ENCODE assay signal across 13 cellular contexts in genomic region chr3:58063022-58063421, GRCh38. TPM values are rescaled to one million over a fixed set of nuclear protein-coding genes. Genes with fewer than 3 reads are reported as not detected.
A peak's percentile ranks its signal among the peaks of the same experiment; 100 is the strongest.
DNase-seq lines count a peak whose midpoint lies in the region; ATAC-seq and TF ChIP-seq lines count a peak whose summit lies in the region.
"Had no signal": no experiment of that assay in that cellular context is flagged by ENCODE, and none has a peak within 500 bp of the region (broad histone marks: within the 10 kb centered on the region; RNA-seq: fewer than 3 reads in every experiment).

No MANE protein-coding gene starts in this region.

- POLR2A ChIA-PET in HEK293 (lab: Yijun Ruan, JAX), result no interaction called here

- peaks cover 12% of the 10 kb centered on the region; the same call in 1 of the 2 replicates for H3K4me1 ChIP-seq in HEK293 (ENCODE audit: control insufficient read depth, insufficient read depth, low read length)
- H3K4me1 ChIP-seq in thyroid gland, result peaks cover 29 to 55% of the 10 kb centered on the region in 2 donors
- peaks cover 46% of the 10 kb centered on the region for H3K4me1 ChIP-seq in testis
- peaks cover 32% of the 10 kb centered on the region for H3K4me1 ChIP-seq in neural progenitor cell

- H3K27ac ChIP-seq in HEK293 (ENCODE audit: extremely low read depth, low read depth, low read length), result no peak overlapping the region; the same call in 1 of the 2 replicates
- peak overlapping the region; percentile 4 for H3K27ac ChIP-seq in brain microvascular endothelial cell
- peak overlapping the region in 2 of 3 donors; percentile 1 to 40 for H3K27ac ChIP-seq in thyroid gland
- H3K27ac ChIP-seq in testis, result peak overlapping the region in 1 of 2 donors; percentile 44
- H3K27ac ChIP-seq in neural progenitor cell, result no peak overlapping the region

- H3K27me3 ChIP-seq in brain microvascular endothelial cell (replicated peaks) (no peaks in the 10 kb centered on the region), thyroid gland (no peaks in the 10 kb centered on the region), testis (no peaks in the 10 kb centered on the region), neural progenitor cell (no peaks in the 10 kb centered on the region)

- H3K4me3 ChIP-seq in HEK293 (ENCODE audit: low read depth, low read length) (no peak overlapping the region), brain microvascular endothelial cell (ENCODE audit: low read depth, low read length) (no peak overlapping the region), thyroid gland (replicated peaks in 1 of 3) (no peak overlapping the region), testis (no peak overlapping the region), neural progenitor cell (no peak overlapping the region)
- H3K4me3 ChIP-seq: GM12878 had no signal

- peaks cover 2% of the 10 kb centered on the region for H3K27me3 Mint-ChIP-seq in neural progenitor cell (ENCODE audit: insufficient read depth, low read depth)
- H3K27me3 Mint-ChIP-seq: CD4-positive, CD25-positive, alpha-beta regulatory T cell; natural killer cell treated with Interleukin-12 subunit alpha and Interleukin-12 subunit beta and Interleukin-15 and Interleukin-18, amount 100 ng/mL, for 72 hours had no signal

- H3K4me3 Mint-ChIP-seq in neural progenitor cell, result no peak overlapping the region
- H3K4me3 Mint-ChIP-seq: CD4-positive, CD25-positive, alpha-beta regulatory T cell; natural killer cell treated with Interleukin-12 subunit alpha and Interleukin-12 subunit beta and Interleukin-15 and Interleukin-18, amount 100 ng/mL, for 72 hours had no signal

- no peak overlapping the region for H3K27ac Mint-ChIP-seq in neural progenitor cell
- H3K27ac Mint-ChIP-seq: natural killer cell treated with Interleukin-12 subunit alpha and Interleukin-12 subunit beta and Interleukin-15 and Interleukin-18, amount 100 ng/mL, for 72 hours had no signal

- no peak for DNase-seq in brain microvascular endothelial cell
- DNase-seq in mesenteric fat pad (ENCODE audit: low spot score), result peak; percentile 53
- DNase-seq in thyroid gland, result no peak
- DNase-seq in NCI-H510A (lab: John Stamatoyannopoulos, UW), result no peak
- no peak for DNase-seq in testis
- no peak for DNase-seq in neural progenitor cell (ENCODE audit: low spot score)
- DNase-seq: CD4-positive, CD25-positive, alpha-beta regulatory T cell; SHP77 treated with DMSO at 0.1 percent for 48 hours; stimulated activated naive CD4-positive, alpha-beta T cell had no signal

- intact Hi-C loops in thyroid gland (cut with DNase I) (no loop called here), testis (cut with DNase I; ENCODE audit: low total_unique reads) (no loop called here)

- no peaks in the 10 kb centered on the region for H3K9me3 ChIP-seq in HEK293 (ENCODE audit: control insufficient read depth, insufficient read depth, low read depth, low read length)
- no peaks in the 10 kb centered on the region for H3K9me3 ChIP-seq in thyroid gland
- H3K9me3 ChIP-seq in testis, result no peaks in the 10 kb centered on the region
- H3K9me3 ChIP-seq in neural progenitor cell (ENCODE audit: low read depth), result no peaks in the 10 kb centered on the region

- TF ChIP-seq POLR2A in thyroid gland (IDR thresholded peaks at IDR 0.05) (no peak), testis (IDR thresholded peaks at IDR 0.05) (no peak)

- H3F3A ChIP-seq in neural progenitor cell (ENCODE audit: low read depth), result peaks cover 3% of the 10 kb centered on the region

- H3K36me3 ChIP-seq in HEK293 (ENCODE audit: control insufficient read depth in 2 of 2, insufficient read depth in 1 of 2, low read length in 2 of 2) (no peaks in the 10 kb centered on the region), brain microvascular endothelial cell (replicated peaks) (no peaks in the 10 kb centered on the region), thyroid gland (no peaks in the 10 kb centered on the region), testis (ENCODE audit: low read depth, missing control alignments) (no peaks in the 10 kb centered on the region), neural progenitor cell (no peaks in the 10 kb centered on the region)

- no peak for ATAC-seq in HG03280 (IDR thresholded peaks at IDR 0.05; ENCODE audit: unreplicated experiment)
- ATAC-seq: GM12878; natural killer cell treated with Interleukin-12 subunit alpha and Interleukin-12 subunit beta and Interleukin-15 and Interleukin-18, amount 100 ng/mL, for 72 hours had no signal

- peaks cover 38% of the 10 kb centered on the region for H4K20me1 ChIP-seq in neural progenitor cell (ENCODE audit: low read depth)

- H3K4me1 Mint-ChIP-seq in neural progenitor cell, result peaks cover 41% of the 10 kb centered on the region

- in situ Hi-C loops in brain microvascular endothelial cell (cut with HindIII; ENCODE audit: low pct_ligation_motif_present, low sequenced_read_pairs), result no loop called here

- H3K4me2 ChIP-seq in neural progenitor cell, result no peak overlapping the region

- H3K9me3 Mint-ChIP-seq in neural progenitor cell, result no peaks in the 10 kb centered on the region
- H3K9me3 Mint-ChIP-seq: CD4-positive, CD25-positive, alpha-beta regulatory T cell; natural killer cell treated with Interleukin-12 subunit alpha and Interleukin-12 subunit beta and Interleukin-15 and Interleukin-18, amount 100 ng/mL, for 72 hours had no signal

- peaks cover 28% of the 10 kb centered on the region for H3K79me2 ChIP-seq in neural progenitor cell (ENCODE audit: low read depth)

- no peaks in the 10 kb centered on the region for H3K36me3 Mint-ChIP-seq in neural progenitor cell
- H3K36me3 Mint-ChIP-seq: natural killer cell treated with Interleukin-12 subunit alpha and Interleukin-12 subunit beta and Interleukin-15 and Interleukin-18, amount 100 ng/mL, for 72 hours had no signal

- no peak for TF ChIP-seq CTCF in HEK293 (tag by site-specific recombination; IDR thresholded peaks at IDR 0.05)
- TF ChIP-seq CTCF in brain microvascular endothelial cell (IDR thresholded peaks at IDR 0.05; ENCODE audit: low read depth, low read length, missing control alignments), result no peak
- no peak for TF ChIP-seq CTCF in thyroid gland (IDR thresholded peaks at IDR 0.05)
- no peak for TF ChIP-seq CTCF in testis (IDR thresholded peaks at IDR 0.05)
- TF ChIP-seq CTCF in neural progenitor cell (IDR thresholded peaks at IDR 0.05), result no peak

- CTCF ChIA-PET in HEK293 (lab: Yijun Ruan, JAX), result interaction anchor here (0.7 to 1.0 kb wide), 2 partner anchors 10 to 115 kb away, joined by 3 to 4 read pairs; no protein-coding TSS in a partner anchor

- WGBS in thyroid gland, 2 donors, result 85 to 89% methylated on average over 8 to 10 of the region's 10 CpGs
- WGBS in testis, 2 donors, result 78% methylated on average over 10 of the region's 10 CpGs

- H2AFZ ChIP-seq in neural progenitor cell (replicated peaks), result no peak overlapping the region

- no peak overlapping the region for H3K9ac ChIP-seq in neural progenitor cell

TF ChIP-seq in HEK293, 187 proteins besides CTCF, POLR2A, EP300 and RAD21:
- TF ChIP-seq TCF7L2 (IDR thresholded peaks at IDR 0.05; ENCODE audit: borderline replicate concordance, low read depth, low read length) (no peak), ZNF10 (tag by site-specific recombination; IDR thresholded peaks at IDR 0.05) (peak; percentile 76), ZBTB20 (tag by site-specific recombination; IDR thresholded peaks at IDR 0.05) (peak; percentile 56; the same call in 1 of the 2 replicates)

RNA-seq across cellular contexts. Expression of gene FLNB, which starts 54.8 kb away (rescaled TPM):
- total RNA-seq in mesenteric fat pad, result 96.3 TPM
- 100 to 1,000 TPM; 164 to 258 (median 242) TPM for total RNA-seq in thyroid gland
- 100 to 1,000 TPM; 166 to 199 TPM for total RNA-seq in testis
- polyA plus RNA-seq in testis (ENCODE audit: insufficient read depth, low read depth, low replicate concordance), result 105 TPM
- total RNA-seq in neural progenitor cell (ENCODE audit: low replicate concordance), result 32.0 and 54.9 TPM in 2 replicates

Comparison
In these comparisons a context has a peak if more than half of its experiments do, and no peak if none do; other contexts are left out.
1. H3K27ac ChIP-seq: peak in brain microvascular endothelial cell (single experiment) and thyroid gland (2 of 3); none in HEK293 (single experiment) and neural progenitor cell (single experiment).